ENCODE assay signal across 1 cellular context in genomic region chr5:115934388-115934974, GRCh38.
TF ChIP-seq lines count a peak whose summit lies in the region.

No MANE protein-coding gene starts in this region.

TF ChIP-seq in GM23338, 12 proteins besides CTCF, POLR2A, EP300 and RAD21 (continued from another document):
- TF ChIP-seq EZH2 (IDR thresholded peaks at IDR 0.05; ENCODE audit: low read depth, unreplicated experiment) = no peak
- no peak for TF ChIP-seq STAT1 (IDR thresholded peaks at IDR 0.05; ENCODE audit: unreplicated experiment)
- no peak for TF ChIP-seq ZNF331 (CRISPR knock-in tag; IDR thresholded peaks at IDR 0.05; ENCODE audit: low read depth)
- no peak for TF ChIP-seq POLR2AphosphoS5 (IDR thresholded peaks at IDR 0.05; ENCODE audit: low read depth)
- no peak for TF ChIP-seq REST (IDR thresholded peaks at IDR 0.05; ENCODE audit: unreplicated experiment)
